In genomic region chr1:197400522-197400902, GRCh38 we compare ENCODE assay signal across 14 cellular contexts.
"Had no signal": no experiment of that assay in that cellular context is flagged by ENCODE, and none has a peak within 500 bp of the region (broad histone marks: within the 10 kb centered on the region; RNA-seq: fewer than 3 reads in every experiment).

No MANE protein-coding gene starts in this region.

- H2AFZ ChIP-seq: parathyroid adenoma had no signal

- H3K27ac Mint-ChIP-seq: activated naive CD8-positive, alpha-beta T cell treated with anti-CD3 and anti-CD28 coated beads, Interleukin-2, amount 50 U/mL, for 24 hours; activated T-helper 1 cell treated with anti-CD3 and anti-CD28 coated beads, Interleukin-12 subunit alpha, Interleukin-12 subunit beta, Interleukin-2, Interleukin-4 antibody, amounts not matched to agents 30 ng/mL and 10 ng/mL and 1 ng/mL, durations not matched to agents 14 hours and 24 hours and 36 hours; naive thymus-derived CD8-positive, alpha-beta T cell; stimulated activated memory B cell treated with anti-CD40 and anti-IgM and Interleukin-4, amounts not matched to agents 10 μg/mL and 1 μg/mL and 100 μg/mL, for 72 hours had no signal

- H3K27ac ChIP-seq: ascending aorta, breast epithelium, parathyroid adenoma, tibial artery had no signal

- H3K4me3 Mint-ChIP-seq: activated naive CD8-positive, alpha-beta T cell treated with anti-CD3 and anti-CD28 coated beads, Interleukin-2, amount 50 U/mL, for 24 hours; activated T-helper 1 cell treated with anti-CD3 and anti-CD28 coated beads, Interleukin-12 subunit alpha, Interleukin-12 subunit beta, Interleukin-2, Interleukin-4 antibody, amounts not matched to agents 30 ng/mL and 10 ng/mL and 1 ng/mL, durations not matched to agents 14 hours and 24 hours and 36 hours; naive thymus-derived CD8-positive, alpha-beta T cell; stimulated activated memory B cell treated with anti-CD40 and anti-IgM and Interleukin-4, amounts not matched to agents 10 μg/mL and 1 μg/mL and 100 μg/mL, for 72 hours had no signal

- H3K4me1 ChIP-seq: ascending aorta, breast epithelium, parathyroid adenoma, tibial artery had no signal

- H3K9me3 Mint-ChIP-seq: activated naive CD8-positive, alpha-beta T cell treated with anti-CD3 and anti-CD28 coated beads, Interleukin-2, amount 50 U/mL, for 24 hours; activated T-helper 1 cell treated with anti-CD3 and anti-CD28 coated beads, Interleukin-12 subunit alpha, Interleukin-12 subunit beta, Interleukin-2, Interleukin-4 antibody, amounts not matched to agents 30 ng/mL and 10 ng/mL and 1 ng/mL, durations not matched to agents 14 hours and 24 hours and 36 hours; naive thymus-derived CD8-positive, alpha-beta T cell had no signal

- ATAC-seq: stimulated activated memory B cell treated with anti-CD40 and anti-IgM and Interleukin-4, amounts not matched to agents 10 μg/mL and 1 μg/mL and 100 μg/mL, for 72 hours had no signal

- H3K36me3 ChIP-seq: ascending aorta, breast epithelium, tibial artery had no signal

- H3K9ac ChIP-seq: parathyroid adenoma had no signal

- H3K36me3 Mint-ChIP-seq: stimulated activated memory B cell treated with anti-CD40 and anti-IgM and Interleukin-4, amounts not matched to agents 10 μg/mL and 1 μg/mL and 100 μg/mL, for 72 hours had no signal

- H3K27me3 ChIP-seq: ascending aorta, breast epithelium, tibial artery had no signal

- H3K27me3 Mint-ChIP-seq: activated naive CD8-positive, alpha-beta T cell treated with anti-CD3 and anti-CD28 coated beads, Interleukin-2, amount 50 U/mL, for 24 hours had no signal

- H3K79me2 ChIP-seq: parathyroid adenoma had no signal

- H3K4me3 ChIP-seq: ascending aorta, breast epithelium, tibial artery had no signal

- DNase-seq: activated CD4-positive, alpha-beta T cell treated with anti-CD3 and anti-CD28 coated beads, Interleukin-2, amount 50 U/mL, for 4 hours; activated CD8-positive, alpha-beta memory T cell treated with anti-CD3 and anti-CD28 coated beads, Interleukin-2, amount 50 U/mL, for 48 hours; activated naive CD4-positive, alpha-beta T cell; activated naive CD8-positive, alpha-beta T cell treated with anti-CD3 and anti-CD28 coated beads, Interleukin-2, amount 50 U/mL, for 24 hours; cerebellar nuclear complex; effector CD8-positive, alpha-beta T cell; stimulated activated CD4-positive, alpha-beta T cell treated with anti-CD3 and anti-CD28 coated beads, Interleukin-2, amount 100 ng/mL, for 48 hours; tibial artery had no signal

- H3K9me3 ChIP-seq: ascending aorta, breast epithelium, tibial artery had no signal

- H3K4me1 Mint-ChIP-seq: stimulated activated memory B cell treated with anti-CD40 and anti-IgM and Interleukin-4, amounts not matched to agents 10 μg/mL and 1 μg/mL and 100 μg/mL, for 72 hours had no signal
